Comparison of ENCODE assay signal across 8 cellular contexts in genomic region chr18:9613550-9614400, GRCh38. TPM values are rescaled to one million over a fixed set of nuclear protein-coding genes. Genes with fewer than 3 reads are reported as not detected.
DNase-seq lines count a peak whose midpoint lies in the region; ATAC-seq and TF ChIP-seq lines count a peak whose summit lies in the region.

No MANE protein-coding gene starts in this region.

- in situ Hi-C loops in transverse colon (cut with MboI; ENCODE audit: low pct_ligation_motif_present in 1 of 4, low pct_unique_long_range_greater_than_20kb in 1 of 4, low sequenced_read_pairs in 3 of 4) = loop anchor here in 2 of 4 donors (25.0 kb wide), 2 partner anchors 299 to 324 kb away; partner anchors contain the start of gene VAPA (in 1 of the 2)

- peak overlapping the region; percentile 88 for H3K27ac Mint-ChIP-seq in CD4-positive, alpha-beta T cell

- POLR2A ChIA-PET in CD4-positive, alpha-beta T cell (lab: Charles Lee) = no interaction called here

- 0 to 1% methylated on average over 1 to 43 of the region's 78 CpGs for WGBS in transverse colon (ENCODE audit: low coverage in 1 of 2), 2 donors

- no peaks in the 10 kb centered on the region for H3K36me3 ChIP-seq in transverse colon

- CTCF ChIA-PET in CD4-positive, alpha-beta T cell (lab: Charles Lee) = no interaction called here

- H3K27me3 Mint-ChIP-seq in CD4-positive, alpha-beta T cell = no peaks in the 10 kb centered on the region

- no peaks in the 10 kb centered on the region for H3K9me3 Mint-ChIP-seq in CD4-positive, alpha-beta T cell

- no peak for TF ChIP-seq EP300 in transverse colon (IDR thresholded peaks at IDR 0.05; ENCODE audit: low read depth)

- TF ChIP-seq CTCF in CD4-positive, alpha-beta T cell (IDR thresholded peaks at IDR 0.05) = no peak
- TF ChIP-seq CTCF in transverse colon (IDR thresholded peaks at IDR 0.05) = peak in 1 of 5 experiments; percentile 9

- peak overlapping the region; percentile 97 for H3K4me3 Mint-ChIP-seq in CD4-positive, alpha-beta T cell

- H3K27me3 ChIP-seq in CD4-positive, alpha-beta T cell (ENCODE audit: control insufficient read depth, insufficient read depth, low read length) = no peaks in the 10 kb centered on the region
- H3K27me3 ChIP-seq in transverse colon = no peaks in the 10 kb centered on the region

- H3K4me1 Mint-ChIP-seq in CD4-positive, alpha-beta T cell (ENCODE audit: low read depth) = peaks cover 45% of the 10 kb centered on the region

- H3K36me3 Mint-ChIP-seq in CD4-positive, alpha-beta T cell (ENCODE audit: low read depth) = peaks cover 17% of the 10 kb centered on the region

- peak; percentile 24 for TF ChIP-seq POLR2A in transverse colon (IDR thresholded peaks at IDR 0.05)

- H3K4me3 ChIP-seq in transverse colon = peak overlapping the region; percentile 35 to 96 (median 90)

- H3K4me1 ChIP-seq in transverse colon = peaks cover 4 to 38% (median 26%) of the 10 kb centered on the region in 4 donors

- DNase-seq in CD4-positive, alpha-beta T cell = peak; percentile 1 to 47 (median 20)
- DNase-seq in RPMI8226 (peak; percentile 43), head of caudate nucleus (peak in 41 of 42 donors; percentile 6 to 74 (median 48)), occipital lobe (lab: John Stamatoyannopoulos, UW) (peak; percentile 41), transverse colon (peak; percentile 70)
- DNase-seq in activated naive CD4-positive, alpha-beta T cell treated with anti-CD3 and anti-CD28 coated beads, Interleukin-2, amount 50 U/mL, for 16 hours = peak; percentile 37

- peak overlapping the region; percentile 33 for H3K27ac ChIP-seq in CD4-positive, alpha-beta T cell (ENCODE audit: low read depth, low read length)
- H3K27ac ChIP-seq in transverse colon = peak overlapping the region; percentile 94 to 98 (median 98)

- no peaks in the 10 kb centered on the region for H3K9me3 ChIP-seq in CD4-positive, alpha-beta T cell (ENCODE audit: control insufficient read depth, low read length)
- H3K9me3 ChIP-seq in transverse colon = no peaks in the 10 kb centered on the region

- ATAC-seq in CD4-positive, alpha-beta T cell (ENCODE audit: poor library complexity) = peak; percentile 41
- ATAC-seq in GM19372 (IDR thresholded peaks at IDR 0.05; ENCODE audit: low read depth, unreplicated experiment) (peak; percentile 42), HG03460 (IDR thresholded peaks at IDR 0.05; ENCODE audit: unreplicated experiment) (peak; percentile 47)

- intact Hi-C loops in CD4-positive, alpha-beta T cell (cut with DNase I, micrococcal nuclease) = loop anchor here (5.0 to 10.0 kb wide), 6 partner anchors 59 to 911 kb away; partner anchors contain the start of genes ANKRD12 (in 1 of the 2) and VAPA (in 1 of the 2)
- intact Hi-C loops in head of caudate nucleus (cut with DNase I) (loop anchor here (5.0 to 10.0 kb wide), 3 partner anchors 299 to 509 kb away; partner anchors contain the start of genes ANKRD12, NDUFV2 and VAPA), transverse colon (cut with DNase I; ENCODE audit: low total_unique reads) (no loop called here)

RNA-seq across cellular contexts. Expression of gene PPP4R1, which starts 0.6 kb away (rescaled TPM):
- 10 to 100 TPM; 35.7 to 40.2 TPM for total RNA-seq in CD4-positive, alpha-beta T cell
- 149 TPM for total RNA-seq in occipital lobe
- 100 to 1,000 TPM in 1 of 4 donors, 10 to 100 TPM in 3; 46.0 to 163 (median 79.2) TPM for total RNA-seq in transverse colon

Comparison
In these comparisons a context has a peak if more than half of its experiments do, and no peak if none do; other contexts are left out.
1. Peak in every context shown above with its lines: DNase-seq, ATAC-seq, H3K4me3 ChIP-seq and H3K27ac ChIP-seq.
2. DNase-seq: peak in every context shown above with its lines; median percentile 70 in transverse colon; 48 in head of caudate nucleus; 43 in RPMI8226; 41 in occipital lobe; 37 in activated naive CD4-positive, alpha-beta T cell treated with anti-CD3 and anti-CD28 coated beads, Interleukin-2, amount 50 U/mL, for 16 hours; 20 in CD4-positive, alpha-beta T cell.